Comparison of ENCODE assay signal across 1 cellular context in the genomic region with DNA sequence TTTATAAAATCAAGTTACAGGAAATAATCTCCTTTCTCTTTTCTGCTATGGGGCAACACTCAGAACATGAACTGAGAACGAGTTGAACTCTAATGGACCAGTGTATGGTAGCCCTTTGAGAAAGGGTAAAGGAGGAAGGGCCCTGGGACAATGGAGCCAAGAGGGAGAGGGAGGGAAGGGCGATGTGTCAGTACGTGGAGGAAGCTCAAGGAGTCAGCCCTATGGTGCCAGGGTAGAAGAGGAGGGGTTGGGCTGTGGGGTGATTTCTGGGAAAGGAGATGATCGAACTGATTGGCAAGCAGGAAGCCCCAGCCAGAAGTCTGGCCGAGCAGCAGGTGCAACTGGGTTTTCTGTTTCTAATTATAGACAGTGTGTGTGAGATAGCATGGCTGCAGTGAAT.
A peak's percentile ranks its signal among the peaks of the same experiment; 100 is the strongest.
TF ChIP-seq lines count a peak whose summit lies in the region.

No MANE protein-coding gene starts in this region.

TF ChIP-seq in K562, 482 proteins besides CTCF, POLR2A, EP300 and RAD21 (continued from another document and continues in another):
- TF ChIP-seq, protein P1, sequence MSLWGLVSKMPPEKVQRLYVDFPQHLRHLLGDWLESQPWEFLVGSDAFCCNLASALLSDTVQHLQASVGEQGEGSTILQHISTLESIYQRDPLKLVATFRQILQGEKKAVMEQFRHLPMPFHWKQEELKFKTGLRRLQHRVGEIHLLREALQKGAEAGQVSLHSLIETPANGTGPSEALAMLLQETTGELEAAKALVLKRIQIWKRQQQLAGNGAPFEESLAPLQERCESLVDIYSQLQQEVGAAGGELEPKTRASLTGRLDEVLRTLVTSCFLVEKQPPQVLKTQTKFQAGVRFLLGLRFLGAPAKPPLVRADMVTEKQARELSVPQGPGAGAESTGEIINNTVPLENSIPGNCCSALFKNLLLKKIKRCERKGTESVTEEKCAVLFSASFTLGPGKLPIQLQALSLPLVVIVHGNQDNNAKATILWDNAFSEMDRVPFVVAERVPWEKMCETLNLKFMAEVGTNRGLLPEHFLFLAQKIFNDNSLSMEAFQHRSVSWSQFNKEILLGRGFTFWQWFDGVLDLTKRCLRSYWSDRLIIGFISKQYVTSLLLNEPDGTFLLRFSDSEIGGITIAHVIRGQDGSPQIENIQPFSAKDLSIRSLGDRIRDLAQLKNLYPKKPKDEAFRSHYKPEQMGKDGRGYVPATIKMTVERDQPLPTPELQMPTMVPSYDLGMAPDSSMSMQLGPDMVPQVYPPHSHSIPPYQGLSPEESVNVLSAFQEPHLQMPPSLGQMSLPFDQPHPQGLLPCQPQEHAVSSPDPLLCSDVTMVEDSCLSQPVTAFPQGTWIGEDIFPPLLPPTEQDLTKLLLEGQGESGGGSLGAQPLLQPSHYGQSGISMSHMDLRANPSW (CRISPR knock-in tag; IDR thresholded peaks at IDR 0.05): no peak
- TF ChIP-seq DDX20 (tag; IDR thresholded peaks at IDR 0.05; ENCODE audit: low read depth): no peak
- no peak for TF ChIP-seq MEF2A (IDR thresholded peaks at IDR 0.05; ENCODE audit: control insufficient read depth, low read depth, low read length)
- no peak for TF ChIP-seq ZNF253 (CRISPR knock-in tag; conservative IDR thresholded peaks at IDR 0.05)
- TF ChIP-seq MCM5 (IDR thresholded peaks at IDR 0.05; ENCODE audit: low read depth): no peak
- TF ChIP-seq, protein P2, sequence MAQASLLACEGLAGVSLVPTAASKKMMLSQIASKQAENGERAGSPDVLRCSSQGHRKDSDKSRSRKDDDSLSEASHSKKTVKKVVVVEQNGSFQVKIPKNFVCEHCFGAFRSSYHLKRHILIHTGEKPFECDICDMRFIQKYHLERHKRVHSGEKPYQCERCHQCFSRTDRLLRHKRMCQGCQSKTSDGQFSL (CRISPR knock-in tag; IDR thresholded peaks at IDR 0.05): no peak
- TF ChIP-seq, protein P2 (tag; IDR thresholded peaks at IDR 0.05): no peak
- TF ChIP-seq, protein P3, sequence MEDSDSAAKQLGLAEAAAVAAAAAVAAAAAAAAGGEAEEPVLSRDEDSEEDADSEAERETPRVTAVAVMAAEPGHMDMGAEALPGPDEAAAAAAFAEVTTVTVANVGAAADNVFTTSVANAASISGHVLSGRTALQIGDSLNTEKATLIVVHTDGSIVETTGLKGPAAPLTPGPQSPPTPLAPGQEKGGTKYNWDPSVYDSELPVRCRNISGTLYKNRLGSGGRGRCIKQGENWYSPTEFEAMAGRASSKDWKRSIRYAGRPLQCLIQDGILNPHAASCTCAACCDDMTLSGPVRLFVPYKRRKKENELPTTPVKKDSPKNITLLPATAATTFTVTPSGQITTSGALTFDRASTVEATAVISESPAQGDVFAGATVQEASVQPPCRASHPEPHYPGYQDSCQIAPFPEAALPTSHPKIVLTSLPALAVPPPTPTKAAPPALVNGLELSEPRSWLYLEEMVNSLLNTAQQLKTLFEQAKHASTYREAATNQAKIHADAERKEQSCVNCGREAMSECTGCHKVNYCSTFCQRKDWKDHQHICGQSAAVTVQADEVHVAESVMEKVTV (CRISPR knock-in tag; IDR thresholded peaks at IDR 0.05): no peak
- no peak for TF ChIP-seq ZNF586 (CRISPR knock-in tag; conservative IDR thresholded peaks at IDR 0.05)
- TF ChIP-seq CHCHD3 (CRISPR knock-in tag; IDR thresholded peaks at IDR 0.05): no peak
- TF ChIP-seq CBX2 (IDR thresholded peaks at IDR 0.05; ENCODE audit: insufficient read depth, low read length, poor library complexity, severe bottlenecking): no peak
- no peak for TF ChIP-seq NR3C1 (CRISPR knock-in tag; IDR thresholded peaks at IDR 0.05)
- TF ChIP-seq, protein P4, sequence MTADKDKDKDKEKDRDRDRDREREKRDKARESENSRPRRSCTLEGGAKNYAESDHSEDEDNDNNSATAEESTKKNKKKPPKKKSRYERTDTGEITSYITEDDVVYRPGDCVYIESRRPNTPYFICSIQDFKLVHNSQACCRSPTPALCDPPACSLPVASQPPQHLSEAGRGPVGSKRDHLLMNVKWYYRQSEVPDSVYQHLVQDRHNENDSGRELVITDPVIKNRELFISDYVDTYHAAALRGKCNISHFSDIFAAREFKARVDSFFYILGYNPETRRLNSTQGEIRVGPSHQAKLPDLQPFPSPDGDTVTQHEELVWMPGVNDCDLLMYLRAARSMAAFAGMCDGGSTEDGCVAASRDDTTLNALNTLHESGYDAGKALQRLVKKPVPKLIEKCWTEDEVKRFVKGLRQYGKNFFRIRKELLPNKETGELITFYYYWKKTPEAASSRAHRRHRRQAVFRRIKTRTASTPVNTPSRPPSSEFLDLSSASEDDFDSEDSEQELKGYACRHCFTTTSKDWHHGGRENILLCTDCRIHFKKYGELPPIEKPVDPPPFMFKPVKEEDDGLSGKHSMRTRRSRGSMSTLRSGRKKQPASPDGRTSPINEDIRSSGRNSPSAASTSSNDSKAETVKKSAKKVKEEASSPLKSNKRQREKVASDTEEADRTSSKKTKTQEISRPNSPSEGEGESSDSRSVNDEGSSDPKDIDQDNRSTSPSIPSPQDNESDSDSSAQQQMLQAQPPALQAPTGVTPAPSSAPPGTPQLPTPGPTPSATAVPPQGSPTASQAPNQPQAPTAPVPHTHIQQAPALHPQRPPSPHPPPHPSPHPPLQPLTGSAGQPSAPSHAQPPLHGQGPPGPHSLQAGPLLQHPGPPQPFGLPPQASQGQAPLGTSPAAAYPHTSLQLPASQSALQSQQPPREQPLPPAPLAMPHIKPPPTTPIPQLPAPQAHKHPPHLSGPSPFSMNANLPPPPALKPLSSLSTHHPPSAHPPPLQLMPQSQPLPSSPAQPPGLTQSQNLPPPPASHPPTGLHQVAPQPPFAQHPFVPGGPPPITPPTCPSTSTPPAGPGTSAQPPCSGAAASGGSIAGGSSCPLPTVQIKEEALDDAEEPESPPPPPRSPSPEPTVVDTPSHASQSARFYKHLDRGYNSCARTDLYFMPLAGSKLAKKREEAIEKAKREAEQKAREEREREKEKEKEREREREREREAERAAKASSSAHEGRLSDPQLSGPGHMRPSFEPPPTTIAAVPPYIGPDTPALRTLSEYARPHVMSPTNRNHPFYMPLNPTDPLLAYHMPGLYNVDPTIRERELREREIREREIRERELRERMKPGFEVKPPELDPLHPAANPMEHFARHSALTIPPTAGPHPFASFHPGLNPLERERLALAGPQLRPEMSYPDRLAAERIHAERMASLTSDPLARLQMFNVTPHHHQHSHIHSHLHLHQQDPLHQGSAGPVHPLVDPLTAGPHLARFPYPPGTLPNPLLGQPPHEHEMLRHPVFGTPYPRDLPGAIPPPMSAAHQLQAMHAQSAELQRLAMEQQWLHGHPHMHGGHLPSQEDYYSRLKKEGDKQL (CRISPR knock-in tag; IDR thresholded peaks at IDR 0.05; ENCODE audit: borderline replicate concordance): no peak
- TF ChIP-seq KLF1 (tag; IDR thresholded peaks at IDR 0.05): no peak
- no peak for TF ChIP-seq NCOR1 (IDR thresholded peaks at IDR 0.05)
- no peak for TF ChIP-seq RBM39 (optimal IDR thresholded peaks at IDR 0.05; ENCODE audit: low read depth, low read length)
- no peak for TF ChIP-seq GTF2E2 (tag; IDR thresholded peaks at IDR 0.05)
- no peak for TF ChIP-seq NR2F6 (CRISPR knock-in tag; IDR thresholded peaks at IDR 0.05)
- no peak for TF ChIP-seq SMARCE1 (IDR thresholded peaks at IDR 0.05)
- no peak for TF ChIP-seq CEBPG (CRISPR knock-in tag; IDR thresholded peaks at IDR 0.05)
- 0 out of 4 replicates have a peak, but pooled peaks of 1 of the 2 experiments have one; percentile 56 for TF ChIP-seq CEBPG (tag; conservative IDR thresholded peaks at IDR 0.05 in 1 of 2, IDR thresholded peaks at IDR 0.05 in 1 of 2)
- 0 out of 2 replicates have a peak, but pooled peaks have one; percentile 41 for TF ChIP-seq GTF2A2 (tag; IDR thresholded peaks at IDR 0.05)
- no peak for TF ChIP-seq ZKSCAN3 (CRISPR knock-in tag; IDR thresholded peaks at IDR 0.05)
- TF ChIP-seq, protein P5, sequence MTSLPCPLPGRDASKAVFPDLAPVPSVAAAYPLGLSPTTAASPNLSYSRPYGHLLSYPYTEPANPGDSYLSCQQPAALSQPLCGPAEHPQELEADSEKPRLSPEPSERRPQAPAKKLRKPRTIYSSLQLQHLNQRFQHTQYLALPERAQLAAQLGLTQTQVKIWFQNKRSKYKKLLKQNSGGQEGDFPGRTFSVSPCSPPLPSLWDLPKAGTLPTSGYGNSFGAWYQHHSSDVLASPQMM (CRISPR knock-in tag; IDR thresholded peaks at IDR 0.05): no peak
- TF ChIP-seq, protein P6, sequence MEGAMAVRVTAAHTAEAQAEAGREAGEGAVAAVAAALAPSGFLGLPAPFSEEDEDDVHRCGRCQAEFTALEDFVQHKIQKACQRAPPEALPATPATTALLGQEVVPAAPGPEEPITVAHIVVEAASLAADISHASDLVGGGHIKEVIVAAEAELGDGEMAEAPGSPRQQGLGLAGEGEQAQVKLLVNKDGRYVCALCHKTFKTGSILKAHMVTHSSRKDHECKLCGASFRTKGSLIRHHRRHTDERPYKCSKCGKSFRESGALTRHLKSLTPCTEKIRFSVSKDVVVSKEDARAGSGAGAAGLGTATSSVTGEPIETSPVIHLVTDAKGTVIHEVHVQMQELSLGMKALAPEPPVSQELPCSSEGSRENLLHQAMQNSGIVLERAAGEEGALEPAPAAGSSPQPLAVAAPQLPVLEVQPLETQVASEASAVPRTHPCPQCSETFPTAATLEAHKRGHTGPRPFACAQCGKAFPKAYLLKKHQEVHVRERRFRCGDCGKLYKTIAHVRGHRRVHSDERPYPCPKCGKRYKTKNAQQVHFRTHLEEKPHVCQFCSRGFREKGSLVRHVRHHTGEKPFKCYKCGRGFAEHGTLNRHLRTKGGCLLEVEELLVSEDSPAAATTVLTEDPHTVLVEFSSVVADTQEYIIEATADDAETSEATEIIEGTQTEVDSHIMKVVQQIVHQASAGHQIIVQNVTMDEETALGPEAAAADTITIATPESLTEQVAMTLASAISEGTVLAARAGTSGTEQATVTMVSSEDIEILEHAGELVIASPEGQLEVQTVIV (CRISPR knock-in tag; IDR thresholded peaks at IDR 0.05; ENCODE audit: borderline replicate concordance): no peak
- TF ChIP-seq ZNF551 (CRISPR knock-in tag; IDR thresholded peaks at IDR 0.05): no peak
- TF ChIP-seq RB1 (IDR thresholded peaks at IDR 0.05; ENCODE audit: low read depth): no peak
- no peak for TF ChIP-seq FOXA1 (IDR thresholded peaks at IDR 0.05; ENCODE audit: borderline replicate concordance)
- TF ChIP-seq, protein P7, sequence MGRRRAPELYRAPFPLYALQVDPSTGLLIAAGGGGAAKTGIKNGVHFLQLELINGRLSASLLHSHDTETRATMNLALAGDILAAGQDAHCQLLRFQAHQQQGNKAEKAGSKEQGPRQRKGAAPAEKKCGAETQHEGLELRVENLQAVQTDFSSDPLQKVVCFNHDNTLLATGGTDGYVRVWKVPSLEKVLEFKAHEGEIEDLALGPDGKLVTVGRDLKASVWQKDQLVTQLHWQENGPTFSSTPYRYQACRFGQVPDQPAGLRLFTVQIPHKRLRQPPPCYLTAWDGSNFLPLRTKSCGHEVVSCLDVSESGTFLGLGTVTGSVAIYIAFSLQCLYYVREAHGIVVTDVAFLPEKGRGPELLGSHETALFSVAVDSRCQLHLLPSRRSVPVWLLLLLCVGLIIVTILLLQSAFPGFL (CRISPR knock-in tag; IDR thresholded peaks at IDR 0.05): no peak
- TF ChIP-seq, protein P8, sequence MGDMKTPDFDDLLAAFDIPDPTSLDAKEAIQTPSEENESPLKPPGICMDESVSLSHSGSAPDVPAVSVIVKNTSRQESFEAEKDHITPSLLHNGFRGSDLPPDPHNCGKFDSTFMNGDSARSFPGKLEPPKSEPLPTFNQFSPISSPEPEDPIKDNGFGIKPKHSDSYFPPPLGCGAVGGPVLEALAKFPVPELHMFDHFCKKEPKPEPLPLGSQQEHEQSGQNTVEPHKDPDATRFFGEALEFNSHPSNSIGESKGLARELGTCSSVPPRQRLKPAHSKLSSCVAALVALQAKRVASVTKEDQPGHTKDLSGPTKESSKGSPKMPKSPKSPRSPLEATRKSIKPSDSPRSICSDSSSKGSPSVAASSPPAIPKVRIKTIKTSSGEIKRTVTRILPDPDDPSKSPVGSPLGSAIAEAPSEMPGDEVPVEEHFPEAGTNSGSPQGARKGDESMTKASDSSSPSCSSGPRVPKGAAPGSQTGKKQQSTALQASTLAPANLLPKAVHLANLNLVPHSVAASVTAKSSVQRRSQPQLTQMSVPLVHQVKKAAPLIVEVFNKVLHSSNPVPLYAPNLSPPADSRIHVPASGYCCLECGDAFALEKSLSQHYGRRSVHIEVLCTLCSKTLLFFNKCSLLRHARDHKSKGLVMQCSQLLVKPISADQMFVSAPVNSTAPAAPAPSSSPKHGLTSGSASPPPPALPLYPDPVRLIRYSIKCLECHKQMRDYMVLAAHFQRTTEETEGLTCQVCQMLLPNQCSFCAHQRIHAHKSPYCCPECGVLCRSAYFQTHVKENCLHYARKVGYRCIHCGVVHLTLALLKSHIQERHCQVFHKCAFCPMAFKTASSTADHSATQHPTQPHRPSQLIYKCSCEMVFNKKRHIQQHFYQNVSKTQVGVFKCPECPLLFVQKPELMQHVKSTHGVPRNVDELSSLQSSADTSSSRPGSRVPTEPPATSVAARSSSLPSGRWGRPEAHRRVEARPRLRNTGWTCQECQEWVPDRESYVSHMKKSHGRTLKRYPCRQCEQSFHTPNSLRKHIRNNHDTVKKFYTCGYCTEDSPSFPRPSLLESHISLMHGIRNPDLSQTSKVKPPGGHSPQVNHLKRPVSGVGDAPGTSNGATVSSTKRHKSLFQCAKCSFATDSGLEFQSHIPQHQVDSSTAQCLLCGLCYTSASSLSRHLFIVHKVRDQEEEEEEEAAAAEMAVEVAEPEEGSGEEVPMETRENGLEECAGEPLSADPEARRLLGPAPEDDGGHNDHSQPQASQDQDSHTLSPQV (IDR thresholded peaks at IDR 0.05): no peak
- no peak for TF ChIP-seq SMARCB1 (IDR thresholded peaks at IDR 0.05; ENCODE audit: insufficient read length, low read depth)
- no peak for TF ChIP-seq PHF8 (IDR thresholded peaks at IDR 0.05; ENCODE audit: borderline replicate concordance, low read length)
- no peak for TF ChIP-seq MBD2 (IDR thresholded peaks at IDR 0.05; ENCODE audit: borderline replicate concordance, low read depth)
- TF ChIP-seq, protein P9, sequence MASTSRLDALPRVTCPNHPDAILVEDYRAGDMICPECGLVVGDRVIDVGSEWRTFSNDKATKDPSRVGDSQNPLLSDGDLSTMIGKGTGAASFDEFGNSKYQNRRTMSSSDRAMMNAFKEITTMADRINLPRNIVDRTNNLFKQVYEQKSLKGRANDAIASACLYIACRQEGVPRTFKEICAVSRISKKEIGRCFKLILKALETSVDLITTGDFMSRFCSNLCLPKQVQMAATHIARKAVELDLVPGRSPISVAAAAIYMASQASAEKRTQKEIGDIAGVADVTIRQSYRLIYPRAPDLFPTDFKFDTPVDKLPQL (IDR thresholded peaks at IDR 0.05; ENCODE audit: extremely low read depth, insufficient read length): no peak
- TF ChIP-seq SP2 (IDR thresholded peaks at IDR 0.05; ENCODE audit: extremely low read depth, low read depth, low read length, poor library complexity, severe bottlenecking): no peak
- TF ChIP-seq CXXC5 (CRISPR knock-in tag; IDR thresholded peaks at IDR 0.05): peak; percentile 25; the same call in 1 of the 2 replicates
- TF ChIP-seq SIX5 (IDR thresholded peaks at IDR 0.05; ENCODE audit: borderline replicate concordance in 1 of 2, insufficient read depth in 1 of 2, low read depth in 1 of 2, low read length in 2 of 2): no peak
